Comparison of ENCODE assay signal across 1 cellular context in genomic region chr9:129109952-129110739, GRCh38.
TF ChIP-seq lines count a peak whose summit lies in the region.

No MANE protein-coding gene starts in this region.

TF ChIP-seq in HepG2, 621 proteins besides CTCF, POLR2A, EP300 and RAD21 (continues in another document):
- TF ChIP-seq GZF1 (CRISPR knock-in tag; IDR thresholded peaks at IDR 0.05), result peak; percentile 20; the same call in 1 of the 2 replicates
- TF ChIP-seq ATM (IDR thresholded peaks at IDR 0.05; ENCODE audit: borderline replicate concordance), result no peak
- peak; percentile 63; the same call in 1 of the 2 replicates for TF ChIP-seq TFAP4 (IDR thresholded peaks at IDR 0.05; ENCODE audit: borderline replicate concordance, low read depth)
- TF ChIP-seq KLF16 (CRISPR knock-in tag; IDR thresholded peaks at IDR 0.05), result peak in 1 of 2 experiments; percentile 60; a peak in 1 of 4 replicates
- TF ChIP-seq, protein P1, sequence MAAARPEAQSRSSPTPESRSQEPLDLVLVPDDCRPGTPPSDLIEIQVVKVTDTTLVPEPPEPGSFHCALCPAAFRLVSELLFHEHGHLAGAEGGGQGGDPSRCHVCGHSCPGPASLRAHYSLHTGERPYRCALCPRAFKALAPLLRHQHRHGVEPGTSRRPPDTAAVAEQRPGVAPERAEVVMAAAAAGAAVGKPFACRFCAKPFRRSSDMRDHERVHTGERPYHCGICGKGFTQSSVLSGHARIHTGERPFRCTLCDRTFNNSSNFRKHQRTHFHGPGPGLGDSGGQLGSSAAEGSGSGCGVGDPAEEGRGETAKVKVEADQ (CRISPR knock-in tag; IDR thresholded peaks at IDR 0.05; ENCODE audit: borderline replicate concordance), result peak; percentile 69; the same call in 1 of the 2 replicates
- TF ChIP-seq DDIT3 (CRISPR knock-in tag; IDR thresholded peaks at IDR 0.05), result no peak
- no peak for TF ChIP-seq SP4 (CRISPR knock-in tag; IDR thresholded peaks at IDR 0.05)
- TF ChIP-seq ZNF780A (CRISPR knock-in tag; IDR thresholded peaks at IDR 0.05), result 0 out of 2 replicates have a peak, but pooled peaks have one; percentile 52
- TF ChIP-seq, protein P2, sequence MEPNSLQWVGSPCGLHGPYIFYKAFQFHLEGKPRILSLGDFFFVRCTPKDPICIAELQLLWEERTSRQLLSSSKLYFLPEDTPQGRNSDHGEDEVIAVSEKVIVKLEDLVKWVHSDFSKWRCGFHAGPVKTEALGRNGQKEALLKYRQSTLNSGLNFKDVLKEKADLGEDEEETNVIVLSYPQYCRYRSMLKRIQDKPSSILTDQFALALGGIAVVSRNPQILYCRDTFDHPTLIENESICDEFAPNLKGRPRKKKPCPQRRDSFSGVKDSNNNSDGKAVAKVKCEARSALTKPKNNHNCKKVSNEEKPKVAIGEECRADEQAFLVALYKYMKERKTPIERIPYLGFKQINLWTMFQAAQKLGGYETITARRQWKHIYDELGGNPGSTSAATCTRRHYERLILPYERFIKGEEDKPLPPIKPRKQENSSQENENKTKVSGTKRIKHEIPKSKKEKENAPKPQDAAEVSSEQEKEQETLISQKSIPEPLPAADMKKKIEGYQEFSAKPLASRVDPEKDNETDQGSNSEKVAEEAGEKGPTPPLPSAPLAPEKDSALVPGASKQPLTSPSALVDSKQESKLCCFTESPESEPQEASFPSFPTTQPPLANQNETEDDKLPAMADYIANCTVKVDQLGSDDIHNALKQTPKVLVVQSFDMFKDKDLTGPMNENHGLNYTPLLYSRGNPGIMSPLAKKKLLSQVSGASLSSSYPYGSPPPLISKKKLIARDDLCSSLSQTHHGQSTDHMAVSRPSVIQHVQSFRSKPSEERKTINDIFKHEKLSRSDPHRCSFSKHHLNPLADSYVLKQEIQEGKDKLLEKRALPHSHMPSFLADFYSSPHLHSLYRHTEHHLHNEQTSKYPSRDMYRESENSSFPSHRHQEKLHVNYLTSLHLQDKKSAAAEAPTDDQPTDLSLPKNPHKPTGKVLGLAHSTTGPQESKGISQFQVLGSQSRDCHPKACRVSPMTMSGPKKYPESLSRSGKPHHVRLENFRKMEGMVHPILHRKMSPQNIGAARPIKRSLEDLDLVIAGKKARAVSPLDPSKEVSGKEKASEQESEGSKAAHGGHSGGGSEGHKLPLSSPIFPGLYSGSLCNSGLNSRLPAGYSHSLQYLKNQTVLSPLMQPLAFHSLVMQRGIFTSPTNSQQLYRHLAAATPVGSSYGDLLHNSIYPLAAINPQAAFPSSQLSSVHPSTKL (CRISPR knock-in tag; IDR thresholded peaks at IDR 0.05), result peak; percentile 41; the same call in 1 of the 2 replicates
- TF ChIP-seq, protein P3, sequence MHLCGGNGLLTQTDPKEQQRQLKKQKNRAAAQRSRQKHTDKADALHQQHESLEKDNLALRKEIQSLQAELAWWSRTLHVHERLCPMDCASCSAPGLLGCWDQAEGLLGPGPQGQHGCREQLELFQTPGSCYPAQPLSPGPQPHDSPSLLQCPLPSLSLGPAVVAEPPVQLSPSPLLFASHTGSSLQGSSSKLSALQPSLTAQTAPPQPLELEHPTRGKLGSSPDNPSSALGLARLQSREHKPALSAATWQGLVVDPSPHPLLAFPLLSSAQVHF (CRISPR knock-in tag; IDR thresholded peaks at IDR 0.05), result peak; percentile 67; the same call in 1 of the 2 replicates
- TF ChIP-seq FOXA3 (CRISPR knock-in tag; IDR thresholded peaks at IDR 0.05), result 0 out of 2 replicates have a peak, but pooled peaks have one; percentile 12
- peak; percentile 56 for TF ChIP-seq POGZ (CRISPR knock-in tag; IDR thresholded peaks at IDR 0.05)
- TF ChIP-seq RFX1 (IDR thresholded peaks at IDR 0.05), result no peak
- peak; percentile 88 for TF ChIP-seq ZNF777 (CRISPR knock-in tag; IDR thresholded peaks at IDR 0.05)
- no peak for TF ChIP-seq NONO (IDR thresholded peaks at IDR 0.05)
- 0 out of 2 replicates have a peak, but pooled peaks have one; percentile 52 for TF ChIP-seq NONO (CRISPR knock-in tag; conservative IDR thresholded peaks at IDR 0.05)
- TF ChIP-seq KLF13 (CRISPR knock-in tag; IDR thresholded peaks at IDR 0.05), result no peak
- no peak for TF ChIP-seq EHMT2 (IDR thresholded peaks at IDR 0.05; ENCODE audit: borderline replicate concordance, low read depth, low read length)
- TF ChIP-seq, protein P4, sequence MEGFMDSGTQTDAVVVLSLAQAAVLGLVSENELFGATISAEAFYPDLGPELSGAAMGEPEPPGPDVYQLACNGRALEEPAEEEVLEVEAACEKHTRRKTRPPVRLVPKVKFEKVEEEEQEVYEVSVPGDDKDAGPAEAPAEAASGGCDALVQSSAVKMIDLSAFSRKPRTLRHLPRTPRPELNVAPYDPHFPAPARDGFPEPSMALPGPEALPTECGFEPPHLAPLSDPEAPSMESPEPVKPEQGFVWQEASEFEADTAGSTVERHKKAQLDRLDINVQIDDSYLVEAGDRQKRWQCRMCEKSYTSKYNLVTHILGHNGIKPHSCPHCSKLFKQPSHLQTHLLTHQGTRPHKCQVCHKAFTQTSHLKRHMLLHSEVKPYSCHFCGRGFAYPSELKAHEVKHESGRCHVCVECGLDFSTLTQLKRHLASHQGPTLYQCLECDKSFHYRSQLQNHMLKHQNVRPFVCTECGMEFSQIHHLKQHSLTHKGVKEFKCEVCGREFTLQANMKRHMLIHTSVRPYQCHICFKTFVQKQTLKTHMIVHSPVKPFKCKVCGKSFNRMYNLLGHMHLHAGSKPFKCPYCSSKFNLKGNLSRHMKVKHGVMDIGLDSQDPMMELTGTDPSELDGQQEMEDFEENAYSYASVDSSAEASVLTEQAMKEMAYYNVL (CRISPR knock-in tag; IDR thresholded peaks at IDR 0.05; ENCODE audit: borderline replicate concordance), result peak; percentile 54; the same call in 1 of the 2 replicates
- peak; percentile 48; the same call in 1 of the 2 replicates for TF ChIP-seq CBFB (CRISPR knock-in tag; IDR thresholded peaks at IDR 0.05)
- TF ChIP-seq ZNF619 (CRISPR knock-in tag; IDR thresholded peaks at IDR 0.05), result peak; percentile 74; the same call in 1 of the 2 replicates
- TF ChIP-seq NCOA2 (CRISPR knock-in tag; IDR thresholded peaks at IDR 0.05), result peak; percentile 10; the same call in 1 of the 2 replicates
- peak; percentile 68 for TF ChIP-seq HOXA3 (CRISPR knock-in tag; IDR thresholded peaks at IDR 0.05)
- TF ChIP-seq TOPORS (CRISPR knock-in tag; IDR thresholded peaks at IDR 0.05), result no peak
- TF ChIP-seq, protein P5, sequence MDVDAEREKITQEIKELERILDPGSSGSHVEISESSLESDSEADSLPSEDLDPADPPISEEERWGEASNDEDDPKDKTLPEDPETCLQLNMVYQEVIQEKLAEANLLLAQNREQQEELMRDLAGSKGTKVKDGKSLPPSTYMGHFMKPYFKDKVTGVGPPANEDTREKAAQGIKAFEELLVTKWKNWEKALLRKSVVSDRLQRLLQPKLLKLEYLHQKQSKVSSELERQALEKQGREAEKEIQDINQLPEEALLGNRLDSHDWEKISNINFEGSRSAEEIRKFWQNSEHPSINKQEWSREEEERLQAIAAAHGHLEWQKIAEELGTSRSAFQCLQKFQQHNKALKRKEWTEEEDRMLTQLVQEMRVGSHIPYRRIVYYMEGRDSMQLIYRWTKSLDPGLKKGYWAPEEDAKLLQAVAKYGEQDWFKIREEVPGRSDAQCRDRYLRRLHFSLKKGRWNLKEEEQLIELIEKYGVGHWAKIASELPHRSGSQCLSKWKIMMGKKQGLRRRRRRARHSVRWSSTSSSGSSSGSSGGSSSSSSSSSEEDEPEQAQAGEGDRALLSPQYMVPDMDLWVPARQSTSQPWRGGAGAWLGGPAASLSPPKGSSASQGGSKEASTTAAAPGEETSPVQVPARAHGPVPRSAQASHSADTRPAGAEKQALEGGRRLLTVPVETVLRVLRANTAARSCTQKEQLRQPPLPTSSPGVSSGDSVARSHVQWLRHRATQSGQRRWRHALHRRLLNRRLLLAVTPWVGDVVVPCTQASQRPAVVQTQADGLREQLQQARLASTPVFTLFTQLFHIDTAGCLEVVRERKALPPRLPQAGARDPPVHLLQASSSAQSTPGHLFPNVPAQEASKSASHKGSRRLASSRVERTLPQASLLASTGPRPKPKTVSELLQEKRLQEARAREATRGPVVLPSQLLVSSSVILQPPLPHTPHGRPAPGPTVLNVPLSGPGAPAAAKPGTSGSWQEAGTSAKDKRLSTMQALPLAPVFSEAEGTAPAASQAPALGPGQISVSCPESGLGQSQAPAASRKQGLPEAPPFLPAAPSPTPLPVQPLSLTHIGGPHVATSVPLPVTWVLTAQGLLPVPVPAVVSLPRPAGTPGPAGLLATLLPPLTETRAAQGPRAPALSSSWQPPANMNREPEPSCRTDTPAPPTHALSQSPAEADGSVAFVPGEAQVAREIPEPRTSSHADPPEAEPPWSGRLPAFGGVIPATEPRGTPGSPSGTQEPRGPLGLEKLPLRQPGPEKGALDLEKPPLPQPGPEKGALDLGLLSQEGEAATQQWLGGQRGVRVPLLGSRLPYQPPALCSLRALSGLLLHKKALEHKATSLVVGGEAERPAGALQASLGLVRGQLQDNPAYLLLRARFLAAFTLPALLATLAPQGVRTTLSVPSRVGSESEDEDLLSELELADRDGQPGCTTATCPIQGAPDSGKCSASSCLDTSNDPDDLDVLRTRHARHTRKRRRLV (CRISPR knock-in tag; IDR thresholded peaks at IDR 0.05), result 0 out of 2 replicates have a peak, but pooled peaks have one; percentile 66
- TF ChIP-seq MTA1 (CRISPR knock-in tag; IDR thresholded peaks at IDR 0.05; ENCODE audit: borderline replicate concordance), result peak; percentile 78; the same call in 1 of the 2 replicates
- TF ChIP-seq MED13 (CRISPR knock-in tag; IDR thresholded peaks at IDR 0.05), result 0 out of 2 replicates have a peak, but pooled peaks have one; percentile 39
- TF ChIP-seq NR2C2 (CRISPR knock-in tag; IDR thresholded peaks at IDR 0.05; ENCODE audit: borderline replicate concordance), result no peak
- TF ChIP-seq SMAD1 (CRISPR knock-in tag; IDR thresholded peaks at IDR 0.05; ENCODE audit: borderline replicate concordance, low read depth), result 0 out of 2 replicates have a peak, but pooled peaks have one; percentile 42
- peak; percentile 93 for TF ChIP-seq ZFX (CRISPR knock-in tag; IDR thresholded peaks at IDR 0.05; ENCODE audit: low read depth)
- TF ChIP-seq YEATS4 (CRISPR knock-in tag; IDR thresholded peaks at IDR 0.05; ENCODE audit: borderline replicate concordance), result peak; percentile 59
- peak in 1 of 2 experiments; percentile 59; a peak in 1 of 4 replicates for TF ChIP-seq NR2F1 (CRISPR knock-in tag; IDR thresholded peaks at IDR 0.05)
- TF ChIP-seq ZNF639 (CRISPR knock-in tag; conservative IDR thresholded peaks at IDR 0.05), result peak; percentile 86
- TF ChIP-seq KDM2A (CRISPR knock-in tag; IDR thresholded peaks at IDR 0.05; ENCODE audit: borderline replicate concordance, low read depth), result peak; percentile 51; the same call in 1 of the 2 replicates
- TF ChIP-seq KDM4B (CRISPR knock-in tag; IDR thresholded peaks at IDR 0.05), result peak; percentile 30; the same call in 1 of the 2 replicates
- TF ChIP-seq ZNF224 (CRISPR knock-in tag; IDR thresholded peaks at IDR 0.05), result peak; percentile 90; the same call in 1 of the 2 replicates
- TF ChIP-seq PITX1 (CRISPR knock-in tag; IDR thresholded peaks at IDR 0.05), result peak; percentile 21; the same call in 1 of the 2 replicates
- 0 out of 2 replicates have a peak, but pooled peaks have one; percentile 8 for TF ChIP-seq TEAD2 (CRISPR knock-in tag; IDR thresholded peaks at IDR 0.05)
- TF ChIP-seq ZNF205 (CRISPR knock-in tag; IDR thresholded peaks at IDR 0.05), result peak; percentile 64
- TF ChIP-seq, protein P6, sequence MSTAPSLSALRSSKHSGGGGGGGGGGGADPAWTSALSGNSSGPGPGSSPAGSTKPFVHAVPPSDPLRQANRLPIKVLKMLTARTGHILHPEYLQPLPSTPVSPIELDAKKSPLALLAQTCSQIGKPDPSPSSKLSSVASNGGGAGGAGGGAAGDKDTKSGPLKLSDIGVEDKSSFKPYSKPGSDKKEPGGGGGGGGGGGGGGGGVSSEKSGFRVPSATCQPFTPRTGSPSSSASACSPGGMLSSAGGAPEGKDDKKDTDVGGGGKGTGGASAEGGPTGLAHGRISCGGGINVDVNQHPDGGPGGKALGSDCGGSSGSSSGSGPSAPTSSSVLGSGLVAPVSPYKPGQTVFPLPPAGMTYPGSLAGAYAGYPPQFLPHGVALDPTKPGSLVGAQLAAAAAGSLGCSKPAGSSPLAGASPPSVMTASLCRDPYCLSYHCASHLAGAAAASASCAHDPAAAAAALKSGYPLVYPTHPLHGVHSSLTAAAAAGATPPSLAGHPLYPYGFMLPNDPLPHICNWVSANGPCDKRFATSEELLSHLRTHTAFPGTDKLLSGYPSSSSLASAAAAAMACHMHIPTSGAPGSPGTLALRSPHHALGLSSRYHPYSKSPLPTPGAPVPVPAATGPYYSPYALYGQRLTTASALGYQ (CRISPR knock-in tag; IDR thresholded peaks at IDR 0.05), result peak; percentile 51; the same call in 1 of the 2 replicates
- 0 out of 2 replicates have a peak, but pooled peaks have one; percentile 48 for TF ChIP-seq PPARG (CRISPR knock-in tag; conservative IDR thresholded peaks at IDR 0.05)
